ENCODE assay signal across 8 cellular contexts in the genomic region with DNA sequence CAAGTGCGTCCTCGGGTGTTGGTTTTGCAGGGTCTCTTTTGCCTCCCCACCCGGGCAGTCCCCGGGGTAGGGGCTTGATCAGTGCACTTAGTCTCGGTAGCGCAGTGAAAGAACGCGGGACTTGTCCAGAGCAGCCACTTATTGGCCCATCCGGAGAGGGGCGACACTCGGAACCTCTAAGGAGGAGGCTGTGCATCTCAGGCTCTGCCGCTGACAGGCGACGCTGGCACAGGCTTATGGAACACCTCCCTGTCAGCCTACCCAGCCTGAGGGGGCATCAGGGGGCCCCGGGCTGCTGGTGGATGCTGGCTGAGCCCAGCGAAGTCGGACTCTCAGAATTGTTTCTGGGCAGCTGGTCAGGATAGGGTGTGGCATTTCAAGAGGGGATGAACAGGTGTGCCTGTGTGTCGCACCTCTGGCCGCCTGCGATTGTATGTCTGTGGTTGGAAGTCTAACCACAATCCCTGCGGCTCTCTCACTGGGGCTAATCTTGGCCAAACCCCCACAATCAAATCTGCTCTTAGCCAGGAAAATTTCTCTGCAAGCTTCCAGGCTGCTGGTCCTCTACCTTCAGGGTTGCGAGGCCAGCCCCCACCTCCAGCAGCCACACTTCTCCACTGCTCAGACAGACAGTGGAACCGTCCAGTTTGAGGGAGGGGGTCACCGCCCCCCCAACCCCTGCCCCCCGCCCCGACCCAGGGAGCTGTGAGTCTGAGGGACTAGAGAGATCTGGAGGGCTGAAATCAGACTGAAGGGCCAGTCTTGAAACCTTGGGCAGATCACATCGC. TPM values are rescaled to one million over a fixed set of nuclear protein-coding genes. Genes with fewer than 3 reads are reported as not detected.
A peak's percentile ranks its signal among the peaks of the same experiment; 100 is the strongest.
DNase-seq lines count a peak whose midpoint lies in the region; ATAC-seq and TF ChIP-seq lines count a peak whose summit lies in the region.

No MANE protein-coding gene starts in this region.

- WGBS in spleen, 5 donors, result 0 to 4% (median 2%) methylated on average over 11 to 27 of the region's 27 CpGs

- peak; percentile 15 for ATAC-seq in GM21526 (IDR thresholded peaks at IDR 0.05; ENCODE audit: low FRiP score, unreplicated experiment)
- no peak for ATAC-seq in HG03457 (IDR thresholded peaks at IDR 0.05; ENCODE audit: unreplicated experiment)

- TF ChIP-seq POLR2A in spleen (IDR thresholded peaks at IDR 0.05), result no peak

- peak; percentile 75 for DNase-seq in EL
- peak; percentile 79 for DNase-seq in HuH-7.5 (ENCODE audit: low spot score)
- peak; percentile 83 for DNase-seq in RPMI8226
- DNase-seq in ascending aorta (ENCODE audit: low spot score in 2 of 2), result peak in 1 of 2 donors; percentile 79
- DNase-seq in spleen, result peak; percentile 92

- TF ChIP-seq CTCF in ascending aorta (IDR thresholded peaks at IDR 0.05) (no peak), spleen (IDR thresholded peaks at IDR 0.05 in 8 of 11, conservative IDR thresholded peaks at IDR 0.05 in 3 of 11) (no peak)

- H3K4me3 ChIP-seq in ascending aorta (peak overlapping the region; percentile 81 to 85), iPS-15b (ENCODE audit: low read depth, low read length) (peak overlapping the region; percentile 91), spleen (peak overlapping the region; percentile 72 to 99 (median 92))

- peak overlapping the region; percentile 96 for H3K9ac ChIP-seq in iPS-15b (ENCODE audit: low read depth, low read length)

- H3K27ac ChIP-seq in ascending aorta, result peak overlapping the region; percentile 92 to 96
- H3K27ac ChIP-seq in spleen, result peak overlapping the region; percentile 98 to 99 (median 98)

- peaks cover 14 to 18% of the 10 kb centered on the region in 2 donors for H3K36me3 ChIP-seq in ascending aorta
- H3K36me3 ChIP-seq in iPS-15b (ENCODE audit: control insufficient read depth, insufficient read depth, low read length), result no peaks in the 10 kb centered on the region
- peaks cover 0 to 44% (median 30%) of the 10 kb centered on the region in 6 donors for H3K36me3 ChIP-seq in spleen

- no peaks in the 10 kb centered on the region for H3K9me3 ChIP-seq in ascending aorta
- no peaks in the 10 kb centered on the region for H3K9me3 ChIP-seq in iPS-15b (ENCODE audit: control insufficient read depth, insufficient read depth, low read length)
- no peaks in the 10 kb centered on the region for H3K9me3 ChIP-seq in spleen

- H3K4me1 ChIP-seq in ascending aorta, result peaks cover 10 to 29% of the 10 kb centered on the region in 2 donors
- H3K4me1 ChIP-seq in iPS-15b (ENCODE audit: control insufficient read depth, insufficient read depth, low read length), result peaks cover 3% of the 10 kb centered on the region
- peaks cover 27 to 85% (median 58%) of the 10 kb centered on the region in 6 donors for H3K4me1 ChIP-seq in spleen

- H3K27me3 ChIP-seq in ascending aorta (no peaks in the 10 kb centered on the region), iPS-15b (ENCODE audit: control insufficient read depth, insufficient read depth, low read length) (no peaks in the 10 kb centered on the region), spleen (replicated peaks in 1 of 7) (no peaks in the 10 kb centered on the region)

- intact Hi-C loops in ascending aorta (cut with DNase I), result loop anchor here (1.0 kb wide), 3 partner anchors 22 to 93 kb away; partner anchors contain the start of gene ARAP1
- intact Hi-C loops in spleen (cut with DNase I; ENCODE audit: low total_unique reads), result no loop called here

RNA-seq across cellular contexts. Expression of gene ATG16L2, which starts 0.8 kb away (rescaled TPM):
- total RNA-seq in ascending aorta (21.2 TPM), spleen (100 to 1,000 TPM; 212 to 368 (median 234) TPM)
- 100 to 1,000 TPM in 2 of 3 donors, 10 to 100 TPM in 1; 96.9 to 343 (median 341) TPM for polyA plus RNA-seq in spleen

RNA-seq across cellular contexts. Expression of gene STARD10, which starts 21.2 kb away (rescaled TPM):
- 20.9 TPM for total RNA-seq in ascending aorta
- 10 to 100 TPM; 19.7 to 35.1 (median 27.9) TPM for total RNA-seq in spleen
- 10 to 100 TPM; 23.7 to 46.7 (median 31.9) TPM for polyA plus RNA-seq in spleen
